ENCODE assay signal across 1 cellular context in genomic region chr17:17605747-17606083, GRCh38.
TF ChIP-seq lines count a peak whose summit lies in the region.

No MANE protein-coding gene starts in this region.

TF ChIP-seq in SK-N-SH treated with all-trans-retinoic acid at 6 μM for 48 hours, 23 proteins besides CTCF, POLR2A, EP300 and RAD21 (continued from another document):
- TF ChIP-seq, protein P1, sequence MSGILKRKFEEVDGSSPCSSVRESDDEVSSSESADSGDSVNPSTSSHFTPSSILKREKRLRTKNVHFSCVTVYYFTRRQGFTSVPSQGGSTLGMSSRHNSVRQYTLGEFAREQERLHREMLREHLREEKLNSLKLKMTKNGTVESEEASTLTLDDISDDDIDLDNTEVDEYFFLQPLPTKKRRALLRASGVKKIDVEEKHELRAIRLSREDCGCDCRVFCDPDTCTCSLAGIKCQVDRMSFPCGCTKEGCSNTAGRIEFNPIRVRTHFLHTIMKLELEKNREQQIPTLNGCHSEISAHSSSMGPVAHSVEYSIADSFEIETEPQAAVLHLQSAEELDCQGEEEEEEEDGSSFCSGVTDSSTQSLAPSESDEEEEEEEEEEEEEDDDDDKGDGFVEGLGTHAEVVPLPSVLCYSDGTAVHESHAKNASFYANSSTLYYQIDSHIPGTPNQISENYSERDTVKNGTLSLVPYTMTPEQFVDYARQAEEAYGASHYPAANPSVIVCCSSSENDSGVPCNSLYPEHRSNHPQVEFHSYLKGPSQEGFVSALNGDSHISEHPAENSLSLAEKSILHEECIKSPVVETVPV (CRISPR knock-in tag; IDR thresholded peaks at IDR 0.05), result no peak
- TF ChIP-seq ZNF8 (CRISPR knock-in tag; IDR thresholded peaks at IDR 0.05) (no peak), ZNF565 (CRISPR knock-in tag; conservative IDR thresholded peaks at IDR 0.05; ENCODE audit: low read depth) (no peak), OSR1 (CRISPR knock-in tag; IDR thresholded peaks at IDR 0.05) (no peak), ZC3H10 (CRISPR knock-in tag; IDR thresholded peaks at IDR 0.05) (no peak), ZFP30 (CRISPR knock-in tag; IDR thresholded peaks at IDR 0.05) (no peak), TCF4 (CRISPR knock-in tag; IDR thresholded peaks at IDR 0.05; ENCODE audit: borderline replicate concordance) (no peak), BACH2 (CRISPR knock-in tag; IDR thresholded peaks at IDR 0.05; ENCODE audit: borderline replicate concordance) (no peak), TOX (CRISPR knock-in tag; IDR thresholded peaks at IDR 0.05; ENCODE audit: borderline replicate concordance) (no peak), PATZ1 (CRISPR knock-in tag; IDR thresholded peaks at IDR 0.05; ENCODE audit: borderline replicate concordance) (no peak), POU6F1 (CRISPR knock-in tag; IDR thresholded peaks at IDR 0.05; ENCODE audit: borderline replicate concordance, low read depth) (no peak), ARNTL (CRISPR knock-in tag; IDR thresholded peaks at IDR 0.05; ENCODE audit: borderline replicate concordance, low read depth) (no peak), PPARA (CRISPR knock-in tag; IDR thresholded peaks at IDR 0.05; ENCODE audit: borderline replicate concordance) (no peak)
